Comparison of ENCODE assay signal across 1 cellular context in the genomic region with DNA sequence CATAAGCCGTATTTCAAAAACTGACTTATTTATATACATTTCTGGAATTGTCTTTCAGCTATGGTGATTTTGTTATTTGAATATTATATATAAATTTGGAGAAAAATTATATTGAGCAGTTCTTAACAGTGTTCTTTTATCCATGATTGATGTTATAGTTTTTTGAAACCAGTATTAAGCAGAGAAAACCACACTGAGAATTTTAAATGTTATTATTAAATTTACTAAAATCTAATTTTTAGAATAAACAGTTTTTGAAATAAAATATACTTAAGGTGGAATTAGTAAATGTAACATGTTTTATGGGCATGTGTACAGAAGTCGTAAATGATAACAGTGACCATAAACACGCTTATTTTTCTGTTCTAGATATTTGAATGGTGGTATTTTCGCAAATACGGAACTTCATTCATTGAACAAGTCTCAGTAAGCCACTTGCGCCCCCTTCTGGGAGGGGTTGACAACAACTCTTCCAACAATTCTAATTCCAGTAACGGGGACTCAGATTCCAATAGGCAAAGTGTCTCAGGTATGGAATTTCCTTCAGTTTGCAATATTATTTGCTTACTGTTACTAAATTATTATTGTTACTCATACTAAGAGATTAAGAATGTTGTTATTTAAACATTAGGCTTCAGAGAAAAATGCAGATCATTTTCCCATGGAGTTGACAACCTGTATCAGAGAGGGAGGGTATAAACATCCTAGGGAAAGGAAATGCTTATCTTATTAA.
TF ChIP-seq lines count a peak whose summit lies in the region.

No MANE protein-coding gene starts in this region.

TF ChIP-seq in GM12878, 131 proteins besides CTCF, POLR2A, EP300 and RAD21 (continued from another document):
- TF ChIP-seq, protein P1, sequence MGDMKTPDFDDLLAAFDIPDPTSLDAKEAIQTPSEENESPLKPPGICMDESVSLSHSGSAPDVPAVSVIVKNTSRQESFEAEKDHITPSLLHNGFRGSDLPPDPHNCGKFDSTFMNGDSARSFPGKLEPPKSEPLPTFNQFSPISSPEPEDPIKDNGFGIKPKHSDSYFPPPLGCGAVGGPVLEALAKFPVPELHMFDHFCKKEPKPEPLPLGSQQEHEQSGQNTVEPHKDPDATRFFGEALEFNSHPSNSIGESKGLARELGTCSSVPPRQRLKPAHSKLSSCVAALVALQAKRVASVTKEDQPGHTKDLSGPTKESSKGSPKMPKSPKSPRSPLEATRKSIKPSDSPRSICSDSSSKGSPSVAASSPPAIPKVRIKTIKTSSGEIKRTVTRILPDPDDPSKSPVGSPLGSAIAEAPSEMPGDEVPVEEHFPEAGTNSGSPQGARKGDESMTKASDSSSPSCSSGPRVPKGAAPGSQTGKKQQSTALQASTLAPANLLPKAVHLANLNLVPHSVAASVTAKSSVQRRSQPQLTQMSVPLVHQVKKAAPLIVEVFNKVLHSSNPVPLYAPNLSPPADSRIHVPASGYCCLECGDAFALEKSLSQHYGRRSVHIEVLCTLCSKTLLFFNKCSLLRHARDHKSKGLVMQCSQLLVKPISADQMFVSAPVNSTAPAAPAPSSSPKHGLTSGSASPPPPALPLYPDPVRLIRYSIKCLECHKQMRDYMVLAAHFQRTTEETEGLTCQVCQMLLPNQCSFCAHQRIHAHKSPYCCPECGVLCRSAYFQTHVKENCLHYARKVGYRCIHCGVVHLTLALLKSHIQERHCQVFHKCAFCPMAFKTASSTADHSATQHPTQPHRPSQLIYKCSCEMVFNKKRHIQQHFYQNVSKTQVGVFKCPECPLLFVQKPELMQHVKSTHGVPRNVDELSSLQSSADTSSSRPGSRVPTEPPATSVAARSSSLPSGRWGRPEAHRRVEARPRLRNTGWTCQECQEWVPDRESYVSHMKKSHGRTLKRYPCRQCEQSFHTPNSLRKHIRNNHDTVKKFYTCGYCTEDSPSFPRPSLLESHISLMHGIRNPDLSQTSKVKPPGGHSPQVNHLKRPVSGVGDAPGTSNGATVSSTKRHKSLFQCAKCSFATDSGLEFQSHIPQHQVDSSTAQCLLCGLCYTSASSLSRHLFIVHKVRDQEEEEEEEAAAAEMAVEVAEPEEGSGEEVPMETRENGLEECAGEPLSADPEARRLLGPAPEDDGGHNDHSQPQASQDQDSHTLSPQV (IDR thresholded peaks at IDR 0.05) = 0 out of 2 replicates have a peak, but pooled peaks have one; percentile 64
- TF ChIP-seq EZH2 (IDR thresholded peaks at IDR 0.05; ENCODE audit: borderline replicate concordance, control insufficient read depth, low read depth, low read length) = no peak
- peak; percentile 21; the same call in 1 of the 2 replicates for TF ChIP-seq RUNX3 (IDR thresholded peaks at IDR 0.05; ENCODE audit: low read length)
- TF ChIP-seq, protein P2, sequence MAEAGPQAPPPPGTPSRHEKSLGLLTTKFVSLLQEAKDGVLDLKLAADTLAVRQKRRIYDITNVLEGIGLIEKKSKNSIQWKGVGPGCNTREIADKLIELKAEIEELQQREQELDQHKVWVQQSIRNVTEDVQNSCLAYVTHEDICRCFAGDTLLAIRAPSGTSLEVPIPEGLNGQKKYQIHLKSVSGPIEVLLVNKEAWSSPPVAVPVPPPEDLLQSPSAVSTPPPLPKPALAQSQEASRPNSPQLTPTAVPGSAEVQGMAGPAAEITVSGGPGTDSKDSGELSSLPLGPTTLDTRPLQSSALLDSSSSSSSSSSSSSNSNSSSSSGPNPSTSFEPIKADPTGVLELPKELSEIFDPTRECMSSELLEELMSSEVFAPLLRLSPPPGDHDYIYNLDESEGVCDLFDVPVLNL (IDR thresholded peaks at IDR 0.05; ENCODE audit: low read depth, low read length) = no peak
- no peak for TF ChIP-seq SREBF2 (IDR thresholded peaks at IDR 0.05; ENCODE audit: low read length)
- no peak for TF ChIP-seq ETV6 (conservative IDR thresholded peaks at IDR 0.05 in 1 of 2, IDR thresholded peaks at IDR 0.05 in 1 of 2; ENCODE audit: borderline replicate concordance in 1 of 2, low read depth in 1 of 2)
- TF ChIP-seq YBX1 (IDR thresholded peaks at IDR 0.05) = no peak
- peak in 1 of 2 experiments; percentile 64; a peak in 2 of 4 replicates for TF ChIP-seq IKZF2 (IDR thresholded peaks at IDR 0.05)
- TF ChIP-seq ZSCAN29 (IDR thresholded peaks at IDR 0.05) = 0 out of 2 replicates have a peak, but pooled peaks have one; percentile 25
- TF ChIP-seq IKZF1 (conservative IDR thresholded peaks at IDR 0.05) = peak; percentile 60
- TF ChIP-seq KLF5 (IDR thresholded peaks at IDR 0.05; ENCODE audit: partially characterized antibody) = no peak
- peak; percentile 65; the same call in 1 of the 2 replicates for TF ChIP-seq YY1 (IDR thresholded peaks at IDR 0.05; ENCODE audit: low read depth, low read length)
- TF ChIP-seq SMC3 (IDR thresholded peaks at IDR 0.05; ENCODE audit: borderline replicate concordance, low read length) = peak; percentile 95
- TF ChIP-seq FOS (IDR thresholded peaks at IDR 0.05; ENCODE audit: borderline replicate concordance, extremely low read depth, insufficient read length) = no peak
- no peak for TF ChIP-seq SUZ12 (IDR thresholded peaks at IDR 0.05; ENCODE audit: unreplicated experiment)
- no peak for TF ChIP-seq NBN (IDR thresholded peaks at IDR 0.05)
- no peak for TF ChIP-seq TCF3 (IDR thresholded peaks at IDR 0.05; ENCODE audit: borderline replicate concordance, insufficient read depth, low read depth, low read length)
- TF ChIP-seq SREBF1 (IDR thresholded peaks at IDR 0.05; ENCODE audit: low read length) = no peak
- TF ChIP-seq MEF2B (IDR thresholded peaks at IDR 0.05; ENCODE audit: partially characterized antibody, poor library complexity, severe bottlenecking) = no peak
- no peak for TF ChIP-seq RB1 (IDR thresholded peaks at IDR 0.05; ENCODE audit: borderline replicate concordance)
- no peak for TF ChIP-seq MYC (IDR thresholded peaks at IDR 0.05; ENCODE audit: insufficient read depth, insufficient read length, insufficient replicate concordance, low read length, severe bottlenecking)
- TF ChIP-seq, protein P3, sequence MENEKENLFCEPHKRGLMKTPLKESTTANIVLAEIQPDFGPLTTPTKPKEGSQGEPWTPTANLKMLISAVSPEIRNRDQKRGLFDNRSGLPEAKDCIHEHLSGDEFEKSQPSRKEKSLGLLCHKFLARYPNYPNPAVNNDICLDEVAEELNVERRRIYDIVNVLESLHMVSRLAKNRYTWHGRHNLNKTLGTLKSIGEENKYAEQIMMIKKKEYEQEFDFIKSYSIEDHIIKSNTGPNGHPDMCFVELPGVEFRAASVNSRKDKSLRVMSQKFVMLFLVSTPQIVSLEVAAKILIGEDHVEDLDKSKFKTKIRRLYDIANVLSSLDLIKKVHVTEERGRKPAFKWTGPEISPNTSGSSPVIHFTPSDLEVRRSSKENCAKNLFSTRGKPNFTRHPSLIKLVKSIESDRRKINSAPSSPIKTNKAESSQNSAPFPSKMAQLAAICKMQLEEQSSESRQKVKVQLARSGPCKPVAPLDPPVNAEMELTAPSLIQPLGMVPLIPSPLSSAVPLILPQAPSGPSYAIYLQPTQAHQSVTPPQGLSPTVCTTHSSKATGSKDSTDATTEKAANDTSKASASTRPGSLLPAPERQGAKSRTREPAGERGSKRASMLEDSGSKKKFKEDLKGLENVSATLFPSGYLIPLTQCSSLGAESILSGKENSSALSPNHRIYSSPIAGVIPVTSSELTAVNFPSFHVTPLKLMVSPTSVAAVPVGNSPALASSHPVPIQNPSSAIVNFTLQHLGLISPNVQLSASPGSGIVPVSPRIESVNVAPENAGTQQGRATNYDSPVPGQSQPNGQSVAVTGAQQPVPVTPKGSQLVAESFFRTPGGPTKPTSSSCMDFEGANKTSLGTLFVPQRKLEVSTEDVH (IDR thresholded peaks at IDR 0.05; ENCODE audit: low read depth, partially characterized antibody) = peak; percentile 19
